8 cellular contexts compared by ENCODE assay signal in the genomic region with DNA sequence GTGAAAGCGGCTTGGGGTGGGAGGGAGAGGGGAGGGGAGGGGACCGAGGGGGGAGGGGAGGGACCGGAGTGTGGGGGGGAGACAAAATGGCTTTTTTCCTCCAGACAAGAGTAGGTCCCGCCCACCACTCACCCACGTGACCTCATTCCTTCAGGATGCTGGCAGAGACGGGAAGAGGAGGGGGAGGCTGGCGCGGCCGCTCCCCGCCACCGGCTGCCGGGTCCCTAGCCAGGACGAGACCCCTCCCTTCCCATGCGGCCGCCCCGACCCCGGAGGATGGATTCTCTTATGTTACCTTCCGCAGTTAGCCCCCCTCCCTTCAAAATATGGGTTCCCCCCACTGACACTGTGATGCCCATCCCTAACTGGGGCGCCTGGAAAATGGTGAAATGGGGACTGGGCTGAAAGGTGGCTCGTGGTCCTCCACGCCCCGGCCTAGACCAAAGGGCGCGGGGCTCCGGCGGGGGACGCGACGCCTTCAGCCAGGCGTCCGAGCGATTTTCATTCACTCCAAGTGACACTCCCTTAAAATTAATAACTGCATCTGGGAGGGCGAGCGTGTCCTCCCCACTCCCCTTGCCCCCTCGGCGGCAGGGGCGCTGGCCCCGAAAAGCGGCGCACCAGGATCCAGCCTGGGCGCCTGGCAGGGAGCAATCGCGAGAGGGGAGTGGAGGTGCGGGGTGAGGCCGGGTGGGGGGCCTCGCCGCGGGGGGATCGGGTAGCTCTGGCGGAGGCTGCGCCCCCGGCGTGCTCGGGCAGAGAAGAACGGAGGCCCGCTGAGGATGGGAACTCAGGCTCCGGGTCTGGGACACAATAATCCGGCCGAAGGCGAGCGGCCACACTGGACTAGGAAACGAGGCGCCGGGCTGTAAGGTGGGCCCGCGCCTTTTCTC. TPM values are rescaled to one million over a fixed set of nuclear protein-coding genes. Genes with fewer than 3 reads are reported as not detected.
DNase-seq lines count a peak whose midpoint lies in the region; ATAC-seq, FAIRE-seq and TF ChIP-seq lines count a peak whose summit lies in the region.

A gene (minus strand): TSS at position 8 of the 893 bp plus-strand sequence. CDS start 7,934 bp downstream, outside the sequence.

- no peaks in the 10 kb centered on the region for H3K9me3 ChIP-seq in CD4-positive, alpha-beta memory T cell (ENCODE audit: control insufficient read depth in 1 of 2, low read length in 2 of 2)
- H3K9me3 ChIP-seq in NT2/D1 (ENCODE audit: insufficient read depth, low read length), result no peaks in the 10 kb centered on the region
- H3K9me3 ChIP-seq in sigmoid colon, result no peaks in the 10 kb centered on the region

- peaks cover 0 to 14% (median 0%) of the 10 kb centered on the region in 8 donors for H3K9me3 Mint-ChIP-seq in CD4-positive, alpha-beta memory T cell

- H3K27me3 ChIP-seq in CD4-positive, alpha-beta memory T cell (ENCODE audit: insufficient read depth, low read length), result peaks cover 37% of the 10 kb centered on the region
- H3K27me3 ChIP-seq in NT2/D1 (ENCODE audit: insufficient read depth, insufficient read length) (peaks cover 17% of the 10 kb centered on the region), bronchial epithelial cell (ENCODE audit: control insufficient read depth, insufficient read depth, low read length) (no peaks in the 10 kb centered on the region), sigmoid colon (peaks cover 0 to 26% (median 0%) of the 10 kb centered on the region in 3 donors)

- no peak within 1 kb of the TSS for H3K27ac ChIP-seq in CD4-positive, alpha-beta memory T cell (ENCODE audit: low read depth, low read length)
- peak within 1 kb of the TSS; percentile 86 to 94 (median 89) for H3K27ac ChIP-seq in sigmoid colon

- 0 to 1% methylated on average over 66 of the region's 66 CpGs for WGBS in sigmoid colon, 2 donors

- H3K4me1 ChIP-seq in CD4-positive, alpha-beta memory T cell (ENCODE audit: insufficient read depth, low read length), result peaks cover 53% of the 10 kb centered on the region
- peaks cover 19% of the 10 kb centered on the region for H3K4me1 ChIP-seq in NT2/D1 (ENCODE audit: insufficient read depth, insufficient read length)
- H3K4me1 ChIP-seq in sigmoid colon, result peaks cover 0 to 71% (median 62%) of the 10 kb centered on the region in 4 donors

- POLR2A ChIA-PET in CD4-positive, alpha-beta memory T cell (lab: Charles Lee; ENCODE audit: partially characterized antibody), result interaction anchor here (0.6 to 5.5 kb wide), 3 partner anchors 17 to 43 kb away, joined by 3 to 50 read pairs (median 5); a partner anchor contains a TSS

- intact Hi-C loops in CD4-positive, alpha-beta memory T cell (cut with micrococcal nuclease), result no loop called here
- intact Hi-C loops in sigmoid colon (cut with DNase I), result no loop called here

- no peak within 1 kb of the TSS for H3K27ac Mint-ChIP-seq in CD4-positive, alpha-beta memory T cell

- FAIRE-seq in bronchial epithelial cell (lab: Jason Lieb, UNC), result no peak

- H3K4me1 Mint-ChIP-seq in CD4-positive, alpha-beta memory T cell, result peaks cover 21 to 49% (median 33%) of the 10 kb centered on the region in 4 donors

- no peaks in the 10 kb centered on the region for H3K36me3 ChIP-seq in CD4-positive, alpha-beta memory T cell (ENCODE audit: insufficient read depth, low read length)
- H3K36me3 ChIP-seq in NT2/D1 (ENCODE audit: insufficient read depth, insufficient read length, low read length) (peaks cover 18% of the 10 kb centered on the region), bronchial epithelial cell (ENCODE audit: control insufficient read depth, insufficient read depth, low read length) (no peaks in the 10 kb centered on the region), sigmoid colon (no peaks in the 10 kb centered on the region)

- no peak for TF ChIP-seq EP300 in sigmoid colon (IDR thresholded peaks at IDR 0.05)

- peaks cover 4 to 16% of the 10 kb centered on the region in 2 donors for H3K36me3 Mint-ChIP-seq in CD4-positive, alpha-beta memory T cell

- H3K9ac ChIP-seq in NT2/D1 (ENCODE audit: insufficient read length, low read depth), result peak within 1 kb of the TSS; percentile 98

- peak in 1 of 5 donors; percentile 35 for DNase-seq in CD4-positive, alpha-beta memory T cell
- DNase-seq in HS-5 (ENCODE audit: low read depth) (peak; percentile 52), NT2/D1 (ENCODE audit: low read depth, low spot score) (peak; percentile 93), bronchial epithelial cell (ENCODE audit: low read depth) (peak; percentile 74), iPS-NIHi7 (ENCODE audit: extremely low spot score) (peak; percentile 78), sigmoid colon (peak; percentile 94)
- no peak for DNase-seq in activated effector memory CD4-positive, alpha-beta T cell treated with Interleukin-2 at 50 U/mL for 16 hours

- TF ChIP-seq POLR2A in sigmoid colon (IDR thresholded peaks at IDR 0.05), result peak in 1 of 2 donors; percentile 30

- peak within 1 kb of the TSS; percentile 11 to 51 for H3K4me3 ChIP-seq in CD4-positive, alpha-beta memory T cell (ENCODE audit: low read length in 2 of 2)
- H3K4me3 ChIP-seq in NT2/D1 (ENCODE audit: insufficient read length, low read depth), result peak within 1 kb of the TSS; percentile 86
- peak within 1 kb of the TSS; percentile 89 for H3K4me3 ChIP-seq in bronchial epithelial cell (ENCODE audit: low read depth, low read length)
- peak within 1 kb of the TSS; percentile 60 to 82 (median 74) for H3K4me3 ChIP-seq in sigmoid colon

- peak within 1 kb of the TSS; percentile 63 to 99 (median 75) for H3K4me3 Mint-ChIP-seq in CD4-positive, alpha-beta memory T cell

- H3K27me3 Mint-ChIP-seq in CD4-positive, alpha-beta memory T cell, result peaks cover 23 to 27% of the 10 kb centered on the region in 2 donors

- no peak for TF ChIP-seq CTCF in bronchial epithelial cell (IDR thresholded peaks at IDR 0.05; ENCODE audit: insufficient read depth, low read length, severe bottlenecking)
- no peak for TF ChIP-seq CTCF in sigmoid colon (IDR thresholded peaks at IDR 0.05)

- CTCF ChIA-PET in CD4-positive, alpha-beta memory T cell (lab: Charles Lee; ENCODE audit: partially characterized antibody), result no interaction called here

- ATAC-seq in HG03095 (IDR thresholded peaks at IDR 0.05; ENCODE audit: unreplicated experiment), result no peak

RNA-seq across cellular contexts. Expression of the gene that starts here (rescaled TPM):
- not detected for total RNA-seq in CD4-positive, alpha-beta memory T cell
- not detected for polyA plus RNA-seq in CD4-positive, alpha-beta memory T cell
- total RNA-seq in bronchial epithelial cell (1.1 and 2.3 TPM in 2 replicates), sigmoid colon (1 to 10 TPM; 4.3 to 8.9 (median 5.6) TPM)
- polyA plus RNA-seq in sigmoid colon, result 10 to 100 TPM; 19.6 to 32.6 (median 22.8) TPM

Comparison
In these comparisons a context has a peak if more than half of its experiments do, and no peak if none do; other contexts are left out.
1. RNA of the gene that starts here (polyA plus RNA-seq): 19.6 to 32.6 TPM in sigmoid colon; not detected in CD4-positive, alpha-beta memory T cell; every median in the first group is over 10 times any median in the second.
2. H3K4me3 ChIP-seq: peak in every context shown above with its lines; median percentile 89 in bronchial epithelial cell; 86 in NT2/D1; 74 in sigmoid colon; 31 in CD4-positive, alpha-beta memory T cell.